In the genomic region with DNA sequence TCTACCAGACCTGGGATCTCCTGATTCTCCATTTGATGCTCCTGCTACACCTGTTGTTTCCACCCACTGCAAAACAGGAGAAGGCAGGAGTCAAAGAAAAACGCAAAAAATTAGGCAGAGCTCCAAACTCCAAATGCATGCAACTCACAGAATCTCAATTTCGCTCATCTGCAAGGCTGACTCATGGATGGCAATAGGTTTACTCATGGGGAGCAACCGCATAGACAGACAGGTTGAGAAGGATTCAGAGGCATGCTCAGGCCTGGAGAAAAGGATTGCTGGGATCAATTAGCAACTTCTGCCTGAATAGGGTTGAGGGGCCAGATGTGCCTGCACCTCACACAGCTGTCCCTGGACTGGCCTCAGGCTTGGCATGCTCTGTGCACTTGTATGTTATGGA, we compare ENCODE assay signal across 1 cellular context.
TF ChIP-seq lines count a peak whose summit lies in the region.

No MANE protein-coding gene starts in this region.

TF ChIP-seq in IMR-90, 13 proteins besides CTCF, POLR2A, EP300 and RAD21 (continued from another document):
- TF ChIP-seq, protein P1, sequence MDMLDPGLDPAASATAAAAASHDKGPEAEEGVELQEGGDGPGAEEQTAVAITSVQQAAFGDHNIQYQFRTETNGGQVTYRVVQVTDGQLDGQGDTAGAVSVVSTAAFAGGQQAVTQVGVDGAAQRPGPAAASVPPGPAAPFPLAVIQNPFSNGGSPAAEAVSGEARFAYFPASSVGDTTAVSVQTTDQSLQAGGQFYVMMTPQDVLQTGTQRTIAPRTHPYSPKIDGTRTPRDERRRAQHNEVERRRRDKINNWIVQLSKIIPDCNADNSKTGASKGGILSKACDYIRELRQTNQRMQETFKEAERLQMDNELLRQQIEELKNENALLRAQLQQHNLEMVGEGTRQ (IDR thresholded peaks at IDR 0.05; ENCODE audit: low read depth, low read length) = no peak
- TF ChIP-seq, protein P2, sequence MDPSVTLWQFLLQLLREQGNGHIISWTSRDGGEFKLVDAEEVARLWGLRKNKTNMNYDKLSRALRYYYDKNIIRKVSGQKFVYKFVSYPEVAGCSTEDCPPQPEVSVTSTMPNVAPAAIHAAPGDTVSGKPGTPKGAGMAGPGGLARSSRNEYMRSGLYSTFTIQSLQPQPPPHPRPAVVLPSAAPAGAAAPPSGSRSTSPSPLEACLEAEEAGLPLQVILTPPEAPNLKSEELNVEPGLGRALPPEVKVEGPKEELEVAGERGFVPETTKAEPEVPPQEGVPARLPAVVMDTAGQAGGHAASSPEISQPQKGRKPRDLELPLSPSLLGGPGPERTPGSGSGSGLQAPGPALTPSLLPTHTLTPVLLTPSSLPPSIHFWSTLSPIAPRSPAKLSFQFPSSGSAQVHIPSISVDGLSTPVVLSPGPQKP (IDR thresholded peaks at IDR 0.05; ENCODE audit: borderline replicate concordance, low read depth, low read length) = no peak
- no peak for TF ChIP-seq RFX5 (IDR thresholded peaks at IDR 0.05; ENCODE audit: low read depth, low read length)
- no peak for TF ChIP-seq MXI1 (IDR thresholded peaks at IDR 0.05; ENCODE audit: borderline replicate concordance, low read depth, low read length)
- no peak for TF ChIP-seq MAFK (IDR thresholded peaks at IDR 0.05; ENCODE audit: low read depth, low read length)
- peak; percentile 69 for TF ChIP-seq CEBPB (IDR thresholded peaks at IDR 0.05; ENCODE audit: low read depth, low read length)
- no peak for TF ChIP-seq MAZ (IDR thresholded peaks at IDR 0.05; ENCODE audit: borderline replicate concordance, low read depth, low read length)
- peak; percentile 91 for TF ChIP-seq FOS (IDR thresholded peaks at IDR 0.05; ENCODE audit: low read depth, low read length)
- peak; percentile 65 for TF ChIP-seq BHLHE40 (IDR thresholded peaks at IDR 0.05; ENCODE audit: low read depth, low read length)
- no peak for TF ChIP-seq RCOR1 (IDR thresholded peaks at IDR 0.05; ENCODE audit: insufficient replicate concordance, low read length)
- TF ChIP-seq CHD1 (IDR thresholded peaks at IDR 0.05; ENCODE audit: low read depth, low read length) = no peak
- TF ChIP-seq SMC3 (IDR thresholded peaks at IDR 0.05; ENCODE audit: low read depth, low read length) = no peak
